8 cellular contexts compared by ENCODE assay signal in genomic region chr19:42313096-42313839, GRCh38. TPM values are rescaled to one million over a fixed set of nuclear protein-coding genes. Genes with fewer than 3 reads are reported as not detected.
DNase-seq lines count a peak whose midpoint lies in the region; ATAC-seq and TF ChIP-seq lines count a peak whose summit lies in the region.

TSS of gene TMEM145 (plus strand) at chr19:42313309. CDS start at chr19:42313377, 68 bp downstream.

- in situ Hi-C loops in transverse colon (cut with MboI; ENCODE audit: low pct_ligation_motif_present in 1 of 4, low pct_unique_long_range_greater_than_20kb in 1 of 4, low sequenced_read_pairs in 3 of 4), result loop anchor here in 2 of 4 donors (25.0 kb wide), 1 partner anchor 201 kb away; no protein-coding TSS in a partner anchor

- H3K4me3 ChIP-seq in epithelial cell of proximal tubule (ENCODE audit: low read depth, low read length) (peak within 1 kb of the TSS; percentile 46), transverse colon (peak within 1 kb of the TSS in 3 of 4 donors; percentile 24 to 53 (median 41))

- no peaks in the 10 kb centered on the region for H3K36me3 ChIP-seq in transverse colon

- H3K9me3 ChIP-seq in transverse colon, result no peaks in the 10 kb centered on the region

- CTCF ChIA-PET in activated CD4-positive, alpha-beta memory T cell treated with anti-CD3 and anti-CD28 coated beads for 36 hours (lab: Charles Lee), result no interaction called here

- TF ChIP-seq POLR2A in transverse colon (IDR thresholded peaks at IDR 0.05), result no peak

- no peak for ATAC-seq in GM19324 (IDR thresholded peaks at IDR 0.05; ENCODE audit: low FRiP score, unreplicated experiment)

- peaks cover 30% of the 10 kb centered on the region for H3K27me3 Mint-ChIP-seq in activated CD4-positive, alpha-beta memory T cell treated with anti-CD3 and anti-CD28 coated beads for 36 hours

- no peak for TF ChIP-seq EP300 in transverse colon (IDR thresholded peaks at IDR 0.05; ENCODE audit: low read depth)

- POLR2A ChIA-PET in activated CD4-positive, alpha-beta memory T cell treated with anti-CD3 and anti-CD28 coated beads for 36 hours (lab: Charles Lee), result no interaction called here

- no peak within 1 kb of the TSS for H3K27ac ChIP-seq in transverse colon

- peaks cover 52% of the 10 kb centered on the region for H3K27me3 ChIP-seq in transverse colon

- no peaks in the 10 kb centered on the region for H3K36me3 Mint-ChIP-seq in activated CD4-positive, alpha-beta memory T cell treated with anti-CD3 and anti-CD28 coated beads for 36 hours

- DNase-seq in activated T-cell treated with anti-CD3 and anti-CD28 coated beads for 48 hours (ENCODE audit: low read depth), result peak; percentile 57
- no peak for DNase-seq in activated T-cell treated with anti-CD3 and anti-CD28 coated beads for 4 hours
- peak; percentile 72 for DNase-seq in NCI-H146 (lab: John Stamatoyannopoulos, UW)
- peak; percentile 55 for DNase-seq in activated CD4-positive, alpha-beta memory T cell treated with anti-CD3 and anti-CD28 coated beads for 36 hours
- DNase-seq in epithelial cell of proximal tubule (ENCODE audit: low read depth), result no peak
- peak; percentile 68 for DNase-seq in midbrain (lab: John Stamatoyannopoulos, UW)
- DNase-seq in transverse colon, result peak; percentile 41

- H3K27ac Mint-ChIP-seq in activated CD4-positive, alpha-beta memory T cell treated with anti-CD3 and anti-CD28 coated beads for 36 hours, result no peak within 1 kb of the TSS

- WGBS in transverse colon (ENCODE audit: low coverage in 1 of 2), 2 donors, result 0 to 1% methylated on average over 2 to 30 of the region's 67 CpGs

- no peaks in the 10 kb centered on the region for H3K9me3 Mint-ChIP-seq in activated CD4-positive, alpha-beta memory T cell treated with anti-CD3 and anti-CD28 coated beads for 36 hours

- TF ChIP-seq CTCF in epithelial cell of proximal tubule (conservative IDR thresholded peaks at IDR 0.05; ENCODE audit: low read depth, low read length) (peak; percentile 1), transverse colon (IDR thresholded peaks at IDR 0.05) (peak in 2 of 5 experiments; percentile 1 to 9)

- peaks cover 4 to 22% (median 12%) of the 10 kb centered on the region in 4 donors for H3K4me1 ChIP-seq in transverse colon

- peak within 1 kb of the TSS; percentile 58 for H3K4me3 Mint-ChIP-seq in activated CD4-positive, alpha-beta memory T cell treated with anti-CD3 and anti-CD28 coated beads for 36 hours

- intact Hi-C loops in activated CD4-positive, alpha-beta memory T cell treated with anti-CD3 and anti-CD28 coated beads for 36 hours (cut with micrococcal nuclease), result no loop called here
- intact Hi-C loops in transverse colon (cut with DNase I; ENCODE audit: low total_unique reads), result no loop called here

- H3K4me1 Mint-ChIP-seq in activated CD4-positive, alpha-beta memory T cell treated with anti-CD3 and anti-CD28 coated beads for 36 hours (ENCODE audit: low read depth), result peaks cover 18% of the 10 kb centered on the region

RNA-seq across cellular contexts. Expression of gene TMEM145, which starts in this region (rescaled TPM):
- under 1 TPM in 1 of 2 experiments, not detected in 1; 0.29 TPM for total RNA-seq in activated CD4-positive, alpha-beta memory T cell treated with anti-CD3 and anti-CD28 coated beads for 36 hours
- total RNA-seq in epithelial cell of proximal tubule (0.63 TPM in 1 of 2 replicates, not detected in the other), transverse colon (not detected)

Comparison
In these comparisons a context has a peak if more than half of its experiments do, and no peak if none do; other contexts are left out.
1. DNase-seq: peak in activated T-cell treated with anti-CD3 and anti-CD28 coated beads for 48 hours (single experiment), NCI-H146 (single experiment) and midbrain (single experiment); none in activated T-cell treated with anti-CD3 and anti-CD28 coated beads for 4 hours (single experiment) and epithelial cell of proximal tubule (single experiment).
2. Peak in DNase-seq in activated CD4-positive, alpha-beta memory T cell treated with anti-CD3 and anti-CD28 coated beads for 36 hours; RNA of the gene not detected or under 1 TPM.
3. Peak in DNase-seq and H3K4me3 ChIP-seq in transverse colon; RNA of the gene not detected or under 1 TPM.